Comparison of ENCODE assay signal across 4 cellular contexts in the genomic region with DNA sequence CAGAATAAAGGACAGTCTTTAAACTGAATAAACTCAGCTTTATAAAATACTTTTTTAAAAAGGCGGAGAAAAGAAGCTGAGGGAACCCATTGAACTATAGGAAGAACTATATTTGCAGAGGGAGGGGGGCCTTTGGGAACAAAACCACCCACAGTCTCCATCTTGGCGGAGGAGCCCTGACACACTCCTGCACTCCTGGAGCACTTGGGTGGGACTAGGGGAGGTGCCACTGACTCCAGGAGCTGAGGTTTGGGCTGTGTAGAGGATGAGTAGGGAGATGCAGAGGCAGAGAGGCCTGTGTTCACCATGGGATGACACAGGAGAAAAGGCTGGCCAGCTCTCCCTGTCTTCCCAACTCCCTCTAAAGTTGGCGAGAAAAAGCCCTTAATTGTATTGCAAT. TPM values are rescaled to one million over a fixed set of nuclear protein-coding genes. Genes with fewer than 3 reads are reported as not detected.
"Had no signal": no experiment of that assay in that cellular context is flagged by ENCODE, and none has a peak within 500 bp of the region (broad histone marks: within the 10 kb centered on the region; RNA-seq: fewer than 3 reads in every experiment).

No MANE protein-coding gene starts in this region.

- H3K4me3 ChIP-seq: GM12878 had no signal

- DNase-seq: GDM1, GF-D8 had no signal

- ATAC-seq: GM12878 had no signal

RNA-seq across cellular contexts. Expression of a gene that starts 47.4 kb away (rescaled TPM):
- total RNA-seq: G401 had no signal

RNA-seq across cellular contexts. Expression of a gene that starts 52.6 kb away (rescaled TPM):
- total RNA-seq: G401, GM12878 had no signal
- polyA plus RNA-seq: GM12878 had no signal
